11 cellular contexts compared by ENCODE assay signal in genomic region chr22:37660709-37661045, GRCh38. TPM values are rescaled to one million over a fixed set of nuclear protein-coding genes. Genes with fewer than 3 reads are reported as not detected.
DNase-seq lines count a peak whose midpoint lies in the region; ATAC-seq and TF ChIP-seq lines count a peak whose summit lies in the region.
"Had no signal": no experiment of that assay in that cellular context is flagged by ENCODE, and none has a peak within 500 bp of the region (broad histone marks: within the 10 kb centered on the region; RNA-seq: fewer than 3 reads in every experiment).

No MANE protein-coding gene starts in this region.

- H3K27ac ChIP-seq in DND-41 (ENCODE audit: low read length) (peak overlapping the region; percentile 6), ovary (peak overlapping the region; percentile 6 to 25)

- peaks cover 51% of the 10 kb centered on the region for H3K4me1 Mint-ChIP-seq in dendritic cell treated with granulocyte-macrophage colony-stimulating factor and Interleukin-4, amounts not matched to agents 40 ng/mL and 50 ng/mL, for 4 days (ENCODE audit: low read depth)

- peak overlapping the region; percentile 97 for H3K4me2 ChIP-seq in DND-41 (ENCODE audit: insufficient read depth, low read length)

- peak overlapping the region; percentile 92 for H3K9ac ChIP-seq in DND-41 (ENCODE audit: low read depth, low read length)

- no peaks in the 10 kb centered on the region for H3K9me3 Mint-ChIP-seq in dendritic cell treated with granulocyte-macrophage colony-stimulating factor and Interleukin-4, amounts not matched to agents 40 ng/mL and 50 ng/mL, for 4 days

- H3K27me3 Mint-ChIP-seq in dendritic cell treated with granulocyte-macrophage colony-stimulating factor and Interleukin-4, amounts not matched to agents 40 ng/mL and 50 ng/mL, for 4 days, result no peaks in the 10 kb centered on the region

- H3K36me3 Mint-ChIP-seq in dendritic cell treated with granulocyte-macrophage colony-stimulating factor and Interleukin-4, amounts not matched to agents 40 ng/mL and 50 ng/mL, for 4 days (ENCODE audit: low read depth), result peaks cover 30% of the 10 kb centered on the region

- TF ChIP-seq CTCF in DND-41 (IDR thresholded peaks at IDR 0.05; ENCODE audit: borderline replicate concordance, extremely low read depth, low read length, poor library complexity, severe bottlenecking) (no peak), NB4 (IDR thresholded peaks at IDR 0.05; ENCODE audit: low read depth, low read length) (no peak), ovary (IDR thresholded peaks at IDR 0.05) (no peak)

- H3K27me3 ChIP-seq in DND-41 (ENCODE audit: insufficient read depth, low read length, poor library complexity) (no peaks in the 10 kb centered on the region), ovary (no peaks in the 10 kb centered on the region)

- no peak for ATAC-seq in DND-41 (ENCODE audit: insufficient read depth, low read depth)

- TF ChIP-seq EP300 in ovary (IDR thresholded peaks at IDR 0.05), result no peak

- no peak for TF ChIP-seq POLR2A in NB4 (IDR thresholded peaks at IDR 0.05; ENCODE audit: extremely low read depth, insufficient read length)
- no peak for TF ChIP-seq POLR2A in ovary (IDR thresholded peaks at IDR 0.05)

- no peak for DNase-seq in DND-41
- no peak for DNase-seq in NB4 (ENCODE audit: low read depth)
- no peak for DNase-seq in ovary
- no peak for DNase-seq in H4 (ENCODE audit: low spot score)
- DNase-seq in DMS 273 (lab: John Stamatoyannopoulos, UW; ENCODE audit: unreplicated experiment), result no peak
- DNase-seq in posterior cingulate gyrus, result no peak
- DNase-seq in SHP77 (lab: John Stamatoyannopoulos, UW), result no peak
- DNase-seq: activated effector memory CD4-positive, alpha-beta T cell treated with anti-CD3 and anti-CD28 coated beads, Interleukin-2, amount 50 U/mL, for 16 hours; H7; stimulated activated CD8-positive, alpha-beta memory T cell treated with anti-CD3 and anti-CD28 coated beads, Interleukin-4, amount 100 ng/mL, for 48 hours had no signal

- H3K27ac Mint-ChIP-seq in dendritic cell treated with granulocyte-macrophage colony-stimulating factor and Interleukin-4, amounts not matched to agents 40 ng/mL and 50 ng/mL, for 4 days, result no peak overlapping the region

- peaks cover 57% of the 10 kb centered on the region for H4K20me1 ChIP-seq in DND-41 (ENCODE audit: insufficient read depth, low read length)

- 40 to 81% (median 72%) methylated on average over 1 to 2 of the region's 2 CpGs for WGBS in ovary, 3 donors

- H3K79me2 ChIP-seq in DND-41 (ENCODE audit: insufficient read depth, low read length), result peaks cover 76% of the 10 kb centered on the region

- intact Hi-C loops in dendritic cell treated with granulocyte-macrophage colony-stimulating factor and Interleukin-4, amounts not matched to agents 40 ng/mL and 50 ng/mL, for 4 days (cut with micrococcal nuclease), result no loop called here
- intact Hi-C loops in ovary (cut with DNase I), result loop anchor here in 1 of 4 donors (5.0 kb wide), 1 partner anchor 142 kb away; no protein-coding TSS in a partner anchor
- intact Hi-C loops in posterior cingulate gyrus (cut with DNase I), result loop anchor here (10.0 kb wide), 1 partner anchor 134 kb away; no protein-coding TSS in a partner anchor

- H3K4me1 ChIP-seq in DND-41 (ENCODE audit: insufficient read depth, low read length) (peaks cover 45% of the 10 kb centered on the region), ovary (ENCODE audit: insufficient read depth) (peaks cover 11% of the 10 kb centered on the region)

- H2AFZ ChIP-seq in DND-41 (ENCODE audit: low read depth, low read length), result no peak overlapping the region

- peak overlapping the region; percentile 84 for H3K4me3 Mint-ChIP-seq in dendritic cell treated with granulocyte-macrophage colony-stimulating factor and Interleukin-4, amounts not matched to agents 40 ng/mL and 50 ng/mL, for 4 days

- H3K9me3 ChIP-seq in DND-41 (ENCODE audit: insufficient read depth, low read length, severe bottlenecking), result no peaks in the 10 kb centered on the region
- no peaks in the 10 kb centered on the region for H3K9me3 ChIP-seq in ovary

- H3K4me3 ChIP-seq in DND-41 (ENCODE audit: low read depth in 1 of 2, low read length in 2 of 2) (peak overlapping the region in 1 of 2 experiments; percentile 99; a peak in 2 of 4 replicates), NB4 (ENCODE audit: low read depth, low read length) (peak overlapping the region; percentile 73), ovary (no peak overlapping the region)

- peaks cover 51% of the 10 kb centered on the region for H3K36me3 ChIP-seq in DND-41 (ENCODE audit: insufficient read depth, low read length)
- H3K36me3 ChIP-seq in ovary, result no peaks in the 10 kb centered on the region

RNA-seq across cellular contexts. Expression of gene PDXP, which starts 2.2 kb away (rescaled TPM):
- 10 to 100 TPM in 6 of 7 donors, 1 to 10 TPM in 1; 9.1 to 15.9 (median 12.7) TPM for total RNA-seq in ovary
- polyA plus RNA-seq in ovary, result 10 to 100 TPM in 1 of 2 donors, 1 to 10 TPM in 1; 8.1 to 13.3 TPM
- total RNA-seq in H4 (2014; rRNA removed; shearing (Covaris generic)), result 9.0 and 9.3 TPM in 2 replicates

RNA-seq across cellular contexts. Expression of gene LGALS1, which starts 14.8 kb away (rescaled TPM):
- 1,000 to 10,000 TPM in 5 of 7 donors, 100 to 1,000 TPM in 2; 819 to 1,819 (median 1,125) TPM for total RNA-seq in ovary
- polyA plus RNA-seq in ovary, result 1,000 to 10,000 TPM in 1 of 2 donors, 100 to 1,000 TPM in 1; 331 to 1,399 TPM
- total RNA-seq in H4 (2014; rRNA removed; shearing (Covaris generic)), result 1,239 and 1,549 TPM in 2 replicates

RNA-seq across cellular contexts. Expression of gene SH3BP1, which starts 21.2 kb away (rescaled TPM):
- 10 to 100 TPM in 4 of 7 donors, 1 to 10 TPM in 3; 2.0 to 13.3 (median 10.9) TPM for total RNA-seq in ovary
- polyA plus RNA-seq in ovary, result 1 to 10 TPM; 4.5 to 5.5 TPM
- total RNA-seq in H4 (2014; rRNA removed; shearing (Covaris generic)), result 6.9 and 14.7 TPM in 2 replicates

RNA-seq across cellular contexts. Expression of gene NOL12, which starts 25.5 kb away (rescaled TPM):
- 10 to 100 TPM; 11.9 to 36.0 (median 20.3) TPM for total RNA-seq in ovary
- polyA plus RNA-seq in ovary, result 10 to 100 TPM in 1 of 2 donors, 1 to 10 TPM in 1; 7.6 to 19.3 TPM
- total RNA-seq in H4 (2014; rRNA removed; shearing (Covaris generic)), result 25.7 and 27.3 TPM in 2 replicates

RNA-seq across cellular contexts. Expression of gene TRIOBP, which starts 36.2 kb away (rescaled TPM):
- total RNA-seq in ovary, result 100 to 1,000 TPM in 2 of 7 donors, 10 to 100 TPM in 5; 54.6 to 175 (median 88.7) TPM
- 10 to 100 TPM; 19.5 to 69.5 TPM for polyA plus RNA-seq in ovary
- 18.3 and 21.9 TPM in 2 replicates for total RNA-seq in H4 (2014; rRNA removed; shearing (Covaris generic))
